ENCODE assay signal across 7 cellular contexts in genomic region chr19:15199652-15200574, GRCh38. TPM values are rescaled to one million over a fixed set of nuclear protein-coding genes. Genes with fewer than 3 reads are reported as not detected.
A peak's percentile ranks its signal among the peaks of the same experiment; 100 is the strongest.
DNase-seq lines count a peak whose midpoint lies in the region; ATAC-seq and TF ChIP-seq lines count a peak whose summit lies in the region.

No MANE protein-coding gene starts in this region.

- H3K4me3 Mint-ChIP-seq in activated naive CD8-positive, alpha-beta T cell = peak overlapping the region; percentile 53
- peak overlapping the region; percentile 66 to 74 for H3K4me3 Mint-ChIP-seq in stimulated activated naive B cell treated with anti-CD40 and anti-IgM and Interleukin-4, amounts not matched to agents 10 μg/mL and 1 μg/mL and 100 μg/mL, for 72 hours

- H3K27ac Mint-ChIP-seq in activated naive CD8-positive, alpha-beta T cell = no peak overlapping the region
- H3K27ac Mint-ChIP-seq in stimulated activated naive B cell treated with anti-CD40 and anti-IgM and Interleukin-4, amounts not matched to agents 10 μg/mL and 1 μg/mL and 100 μg/mL, for 72 hours = no peak overlapping the region

- ATAC-seq in stimulated activated naive B cell treated with anti-CD40 and anti-IgM and Interleukin-4, amounts not matched to agents 10 μg/mL and 1 μg/mL and 100 μg/mL, for 72 hours (replicated peaks) = no peak
- ATAC-seq in left lobe of liver (no peak), HG03159 (IDR thresholded peaks at IDR 0.05; ENCODE audit: unreplicated experiment) (no peak), HG03521 (IDR thresholded peaks at IDR 0.05; ENCODE audit: unreplicated experiment) (no peak)

- CTCF ChIA-PET in HEK293T (lab: Yijun Ruan, JAX) = interaction anchor here (0.5 kb wide), 1 partner anchor 21 kb away, joined by 3 read pairs; no protein-coding TSS in a partner anchor

- no peaks in the 10 kb centered on the region for H3K9me3 Mint-ChIP-seq in activated naive CD8-positive, alpha-beta T cell (ENCODE audit: low read depth)
- H3K9me3 Mint-ChIP-seq in stimulated activated naive B cell treated with anti-CD40 and anti-IgM and Interleukin-4, amounts not matched to agents 10 μg/mL and 1 μg/mL and 100 μg/mL, for 72 hours = no peaks in the 10 kb centered on the region

- POLR2A ChIA-PET in HEK293T (lab: Yijun Ruan, JAX) = interaction anchor here (0.8 kb wide), 1 partner anchor 52 kb away, joined by 3 read pairs; no protein-coding TSS in a partner anchor

- peaks cover 30% of the 10 kb centered on the region for H3K27me3 Mint-ChIP-seq in activated naive CD8-positive, alpha-beta T cell
- peaks cover 45 to 71% of the 10 kb centered on the region in 2 donors for H3K27me3 Mint-ChIP-seq in stimulated activated naive B cell treated with anti-CD40 and anti-IgM and Interleukin-4, amounts not matched to agents 10 μg/mL and 1 μg/mL and 100 μg/mL, for 72 hours

- peak; percentile 69 for DNase-seq in HEK293T (ENCODE audit: extremely low spot score)
- DNase-seq in stimulated activated naive B cell treated with anti-CD40 and anti-IgM and Interleukin-4, amounts not matched to agents 10 μg/mL and 1 μg/mL and 100 μg/mL, for 72 hours = no peak
- no peak for DNase-seq in left lobe of liver (ENCODE audit: low spot score)

- H3K36me3 Mint-ChIP-seq in activated naive CD8-positive, alpha-beta T cell = peaks cover 3% of the 10 kb centered on the region
- peaks cover 4% of the 10 kb centered on the region in 2 donors for H3K36me3 Mint-ChIP-seq in stimulated activated naive B cell treated with anti-CD40 and anti-IgM and Interleukin-4, amounts not matched to agents 10 μg/mL and 1 μg/mL and 100 μg/mL, for 72 hours

- peak overlapping the region; percentile 88 for H3K4me3 ChIP-seq in iPS-11a (ENCODE audit: low read depth, low read length)

- H3K4me1 Mint-ChIP-seq in activated naive CD8-positive, alpha-beta T cell (ENCODE audit: low read depth) = peaks cover 26% of the 10 kb centered on the region
- peaks cover 17 to 20% of the 10 kb centered on the region in 2 donors for H3K4me1 Mint-ChIP-seq in stimulated activated naive B cell treated with anti-CD40 and anti-IgM and Interleukin-4, amounts not matched to agents 10 μg/mL and 1 μg/mL and 100 μg/mL, for 72 hours

TF ChIP-seq in HEK293T, 16 proteins besides CTCF, POLR2A, EP300 and RAD21:
- TF ChIP-seq L3MBTL2 (conservative IDR thresholded peaks at IDR 0.05) (no peak), TARDBP (IDR thresholded peaks at IDR 0.05) (no peak), LEF1 (IDR thresholded peaks at IDR 0.05; ENCODE audit: borderline replicate concordance) (no peak), ELF4 (IDR thresholded peaks at IDR 0.05) (no peak), FOXM1 (IDR thresholded peaks at IDR 0.05; ENCODE audit: borderline replicate concordance) (no peak), SP1 (IDR thresholded peaks at IDR 0.05) (no peak), FOXK2 (IDR thresholded peaks at IDR 0.05) (no peak), SUZ12 (IDR thresholded peaks at IDR 0.05) (no peak), ARNT (IDR thresholded peaks at IDR 0.05) (no peak), ZNF384 (IDR thresholded peaks at IDR 0.05) (no peak), HDGF (IDR thresholded peaks at IDR 0.05; ENCODE audit: borderline replicate concordance) (no peak), NFRKB (IDR thresholded peaks at IDR 0.05) (no peak)

RNA-seq across cellular contexts. Expression of gene NOTCH3, which starts 0.9 kb away (rescaled TPM):
- 4.6 TPM for total RNA-seq in left lobe of liver

RNA-seq across cellular contexts. Expression of gene EPHX3, which starts 32.3 kb away (rescaled TPM):
- 0.15 TPM for total RNA-seq in left lobe of liver
